In the genomic region with DNA sequence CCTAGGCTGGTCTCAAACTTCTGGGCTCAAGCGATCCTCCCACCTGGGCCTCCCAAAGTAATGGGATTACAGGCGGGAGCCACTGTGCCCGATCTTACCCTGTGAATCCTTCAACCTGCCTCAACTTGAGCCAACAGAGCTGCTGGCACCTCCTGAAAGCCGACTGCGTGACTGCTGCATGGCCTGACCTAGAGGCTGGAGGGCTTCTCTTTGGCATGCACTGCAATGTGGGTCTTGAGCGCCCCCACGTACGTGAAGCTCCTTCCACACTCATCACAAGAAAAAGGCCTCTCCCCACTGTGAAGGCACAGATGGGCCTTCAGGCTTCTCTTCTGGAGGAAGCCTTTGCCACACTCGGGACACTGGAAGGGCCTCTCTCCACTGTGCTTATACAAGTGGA, we compare ENCODE assay signal across 18 cellular contexts. TPM values are rescaled to one million over a fixed set of nuclear protein-coding genes. Genes with fewer than 3 reads are reported as not detected.
DNase-seq lines count a peak whose midpoint lies in the region; ATAC-seq, FAIRE-seq and TF ChIP-seq lines count a peak whose summit lies in the region.
"Had no signal": no experiment of that assay in that cellular context is flagged by ENCODE, and none has a peak within 500 bp of the region (broad histone marks: within the 10 kb centered on the region; RNA-seq: fewer than 3 reads in every experiment).

No MANE protein-coding gene starts in this region.

- H2BK15ac ChIP-seq in H1 (ENCODE audit: low read length): no peak overlapping the region

- no peak overlapping the region for H3K23ac ChIP-seq in H1 (ENCODE audit: insufficient read length)

- no peak overlapping the region for H3K4me2 ChIP-seq in OCI-LY1 (ENCODE audit: low read length)
- H3K4me2 ChIP-seq in H1 (ENCODE audit: insufficient read depth in 1 of 2, low read depth in 2 of 2, low read length in 2 of 2): no peak overlapping the region
- no peak overlapping the region for H3K4me2 ChIP-seq in SK-N-SH

- H3K56ac ChIP-seq in H1 (replicated peaks; ENCODE audit: insufficient read length, low read depth, low read length): no peak overlapping the region

- TF ChIP-seq RAD21 in H1 (IDR thresholded peaks at IDR 0.05 in 1 of 2, conservative IDR thresholded peaks at IDR 0.05 in 1 of 2; ENCODE audit: low read depth in 2 of 2, low read length in 2 of 2) (no peak), SK-N-SH (IDR thresholded peaks at IDR 0.05; ENCODE audit: low read length) (no peak)

- H3K36me3 ChIP-seq in OCI-LY1 (ENCODE audit: insufficient read depth, low read length) (no peaks in the 10 kb centered on the region), H1 (ENCODE audit: control insufficient read depth in 2 of 4, insufficient read depth in 4 of 4, low read length in 3 of 4) (peaks cover 0 to 3% (median 0%) of the 10 kb centered on the region in 4 experiments; a peak in 1 of 8 replicates), WERI-Rb-1 (no peaks in the 10 kb centered on the region), SK-N-SH (replicated peaks in 1 of 2; ENCODE audit: control insufficient read depth in 1 of 2, insufficient read depth in 2 of 2, low read length in 1 of 2) (no peaks in the 10 kb centered on the region)
- H3K36me3 ChIP-seq: HAP-1 had no signal

- H3K79me2 ChIP-seq in OCI-LY1 (ENCODE audit: insufficient read depth, low read length): no peaks in the 10 kb centered on the region
- H3K79me2 ChIP-seq in H1 (ENCODE audit: control insufficient read depth in 1 of 2, insufficient read depth in 2 of 2, low read length in 2 of 2): no peaks in the 10 kb centered on the region
- no peaks in the 10 kb centered on the region for H3K79me2 ChIP-seq in SK-N-SH (ENCODE audit: insufficient read depth)

- H3K9me2 ChIP-seq in OCI-LY1 (ENCODE audit: low read depth, low read length) (no peaks in the 10 kb centered on the region), SK-N-SH (no peaks in the 10 kb centered on the region)

- H3K4me1 ChIP-seq in OCI-LY1 (ENCODE audit: insufficient read depth, low read length, severe bottlenecking) (no peaks in the 10 kb centered on the region), H1 (replicated peaks in 1 of 4; ENCODE audit: control insufficient read depth in 3 of 4, insufficient read depth in 4 of 4, low read length in 3 of 4) (no peaks in the 10 kb centered on the region), SK-N-SH (ENCODE audit: control insufficient read depth in 1 of 2, insufficient read depth in 2 of 2, low read depth in 1 of 2, low read length in 1 of 2) (no peaks in the 10 kb centered on the region)
- H3K4me1 ChIP-seq: Caco-2, HAP-1 had no signal

- H3K18ac ChIP-seq in H1 (ENCODE audit: extremely low read depth, low read length): no peak overlapping the region

- H3K9ac ChIP-seq in OCI-LY1 (ENCODE audit: low read length) (no peak overlapping the region), H1 (replicated peaks in 1 of 4; ENCODE audit: extremely low read depth in 1 of 4, low read depth in 3 of 4, low read length in 3 of 4) (no peak overlapping the region), SK-N-SH (no peak overlapping the region)
- H3K9ac ChIP-seq: GM23248 had no signal

- DNase-seq in ELF-1 (ENCODE audit: low read depth, low spot score) (peak; percentile 3), H1 (ENCODE audit: low read depth in 1 of 2, low spot score in 2 of 2) (no peak), SW480 (ENCODE audit: low spot score) (no peak), WERI-Rb-1 (no peak), SK-N-SH (no peak)
- DNase-seq: Caco-2; CD4-positive, alpha-beta T cell; GDM1; GM23248; KG1 had no signal

- H4K91ac ChIP-seq in H1 (replicated peaks; ENCODE audit: insufficient read length, low read length): no peak overlapping the region

- no peak for FAIRE-seq in H1 (lab: Jason Lieb, UNC)
- FAIRE-seq: D721Med, GM12892, GM18507, HTR-8/SVneo had no signal

- H3K14ac ChIP-seq in H1 (ENCODE audit: insufficient read length): no peak overlapping the region

- H2BK5ac ChIP-seq in H1 (ENCODE audit: low read depth, low read length): no peak overlapping the region; the same call in 1 of the 2 replicates

- TF ChIP-seq POLR2A in H1 (IDR thresholded peaks at IDR 0.05; ENCODE audit: control extremely low read depth in 1 of 2, low read depth in 2 of 2, low read length in 2 of 2): no peak

- no peaks in the 10 kb centered on the region for H3K9me3 ChIP-seq in OCI-LY1 (ENCODE audit: low read length)
- H3K9me3 ChIP-seq in H1 (ENCODE audit: insufficient read depth in 2 of 2, low read depth in 1 of 2, low read length in 1 of 2): no peaks in the 10 kb centered on the region
- H3K9me3 ChIP-seq in WERI-Rb-1 (ENCODE audit: severe bottlenecking): no peaks in the 10 kb centered on the region
- H3K9me3 ChIP-seq in SK-N-SH: no peaks in the 10 kb centered on the region
- H3K9me3 ChIP-seq: Caco-2, HAP-1 had no signal

- H3K4ac ChIP-seq in H1 (replicated peaks; ENCODE audit: insufficient read length, low read depth, low read length): no peak overlapping the region

- no peaks in the 10 kb centered on the region for H4K20me1 ChIP-seq in OCI-LY1 (ENCODE audit: insufficient read depth, low read length)
- no peaks in the 10 kb centered on the region for H4K20me1 ChIP-seq in H1 (replicated peaks in 1 of 2; ENCODE audit: control insufficient read depth in 1 of 2, insufficient read depth in 2 of 2, low read length in 2 of 2)
- no peaks in the 10 kb centered on the region for H4K20me1 ChIP-seq in SK-N-SH (ENCODE audit: insufficient read depth)

- H3K27ac ChIP-seq in OCI-LY1 (ENCODE audit: low read depth, low read length, poor library complexity, severe bottlenecking): no peak overlapping the region
- no peak overlapping the region for H3K27ac ChIP-seq in H1 (ENCODE audit: low read depth, low read length)
- no peak overlapping the region for H3K27ac ChIP-seq in WERI-Rb-1
- no peak overlapping the region for H3K27ac ChIP-seq in SK-N-SH (ENCODE audit: low read depth in 2 of 2, low read length in 1 of 2)
- H3K27ac ChIP-seq: C4-2B, GM23248 had no signal

- H2AFZ ChIP-seq in OCI-LY1 (ENCODE audit: low read length) (no peak overlapping the region), H1 (ENCODE audit: low read length) (no peak overlapping the region), SK-N-SH (ENCODE audit: low read depth) (no peak overlapping the region)
- H2AFZ ChIP-seq: GM23248 had no signal

- no peaks in the 10 kb centered on the region for H3K79me1 ChIP-seq in H1 (ENCODE audit: low read depth, low read length)

- WGBS in H1 (ENCODE audit: extremely low coverage in 1 of 2, insufficient coverage in 1 of 2, insufficient read length in 1 of 2, insufficient replicate concordance in 2 of 2, low coverage in 1 of 2, low lambda C conversion rate in 2 of 2, missing lambda C conversion rate in 1 of 2), 2 experiments: 90% methylated on average over 9 of the region's 9 CpGs; no CpG with 5 or more reads in 1 of the 2 experiments
- WGBS in SK-N-SH (ENCODE audit: low lambda C conversion rate): 95% methylated on average over 9 of the region's 9 CpGs

- H2BK120ac ChIP-seq in H1 (replicated peaks; ENCODE audit: low read depth, low read length): no peak overlapping the region

- CTCF ChIA-PET in H1 (lab: Charles Lee; ENCODE audit: partially characterized antibody) (interaction anchor here (0.9 to 4.1 kb wide), 6 partner anchors 9 to 150 kb away, joined by 3 to 23 read pairs (median 4); a partner anchor contains a TSS), SK-N-SH (lab: Yijun Ruan, JAX) (interaction anchor here (0.9 to 1.6 kb wide), 2 partner anchors 29 to 247 kb away, joined by 3 read pairs; no protein-coding TSS in a partner anchor)

- H3K4me3 ChIP-seq in OCI-LY1 (ENCODE audit: low read depth, low read length, poor library complexity, severe bottlenecking): no peak overlapping the region
- H3K4me3 ChIP-seq in H1 (ENCODE audit: extremely low read depth in 1 of 4, insufficient read depth in 2 of 4, low read depth in 3 of 4, low read length in 4 of 4): no peak overlapping the region
- no peak overlapping the region for H3K4me3 ChIP-seq in WERI-Rb-1 (ENCODE audit: low read depth, low read length)
- H3K4me3 ChIP-seq in SK-N-SH (ENCODE audit: low read depth in 2 of 2, low read length in 1 of 2): no peak overlapping the region
- H3K4me3 ChIP-seq: GM23248, HAP-1 had no signal

- POLR2A ChIA-PET in H1 (lab: Charles Lee; ENCODE audit: partially characterized antibody) (interaction anchor here (0.9 to 1.2 kb wide), 2 partner anchors 14 to 43 kb away, joined by 3 read pairs; no protein-coding TSS in a partner anchor), SK-N-SH (lab: Yijun Ruan, JAX) (no interaction called here)

- 0 out of 2 replicates have a peak, but pooled peaks have one; percentile 4 for TF ChIP-seq CTCF in OCI-LY1 (IDR thresholded peaks at IDR 0.05; ENCODE audit: low read length)
- TF ChIP-seq CTCF in H1 (IDR thresholded peaks at IDR 0.05; ENCODE audit: control extremely low read depth in 1 of 3, insufficient read depth in 1 of 3, low read depth in 1 of 3, low read length in 3 of 3): peak in 1 of 3 experiments; percentile 28; a peak in 1 of 4 replicates
- TF ChIP-seq CTCF in WERI-Rb-1 (IDR thresholded peaks at IDR 0.05; ENCODE audit: low read depth, low read length): no peak
- TF ChIP-seq CTCF in SK-N-SH (IDR thresholded peaks at IDR 0.05): no peak

- no peaks in the 10 kb centered on the region for H3K23me2 ChIP-seq in H1 (ENCODE audit: low read depth, low read length)

- H3K27me3 ChIP-seq in OCI-LY1 (ENCODE audit: insufficient read depth, low read length) (no peaks in the 10 kb centered on the region; the same call in 1 of the 2 replicates), H1 (replicated peaks in 1 of 4; ENCODE audit: control insufficient read depth in 3 of 4, extremely low read depth in 1 of 4, insufficient read depth in 3 of 4, low read length in 3 of 4) (no peaks in the 10 kb centered on the region), WERI-Rb-1 (ENCODE audit: insufficient read depth, low read depth, severe bottlenecking) (no peaks in the 10 kb centered on the region), SK-N-SH (ENCODE audit: insufficient read depth) (no peaks in the 10 kb centered on the region)

- no peak for TF ChIP-seq EP300 in H1 (IDR thresholded peaks at IDR 0.05; ENCODE audit: borderline replicate concordance in 1 of 2, low read depth in 2 of 2, low read length in 2 of 2)
- no peak for TF ChIP-seq EP300 in SK-N-SH (IDR thresholded peaks at IDR 0.05; ENCODE audit: borderline replicate concordance in 1 of 2, low read depth in 1 of 2, low read length in 1 of 2)

- no peak overlapping the region for H2BK12ac ChIP-seq in H1 (ENCODE audit: low read depth, low read length)

- no peak overlapping the region for H2AK5ac ChIP-seq in H1 (ENCODE audit: low read depth, low read length)

- no peak overlapping the region for H2BK20ac ChIP-seq in H1 (ENCODE audit: low read length)

- H4K8ac ChIP-seq in H1 (ENCODE audit: extremely low read depth, insufficient read depth, low read length): peak overlapping the region; percentile 25; the same call in 1 of the 2 replicates

- no peak overlapping the region for H4K5ac ChIP-seq in H1 (ENCODE audit: insufficient read length, low read depth, low read length)

- no peak for ATAC-seq in HG03095 (IDR thresholded peaks at IDR 0.05; ENCODE audit: unreplicated experiment)

- H3F3A ChIP-seq in OCI-LY1 (ENCODE audit: insufficient read depth, low read length) (no peaks in the 10 kb centered on the region), SK-N-SH (replicated peaks; ENCODE audit: insufficient read depth) (no peaks in the 10 kb centered on the region)

RNA-seq across cellular contexts. Expression of a gene that starts 12.9 kb away (rescaled TPM):
- total RNA-seq in H1 (2021; fragmentation: NEBNext Ultra II Directional; extraction: Animal tissue kit (Norgen Biotek cat#: 25700)): 15.8 and 16.3 TPM in 2 replicates
- polyA plus RNA-seq in H1 (2011; rRNA removed): 7.7 and 8.3 TPM in 2 replicates
- polyA plus RNA-seq in H1 (2011; cell fraction: cytosol; rRNA removed): 9.7 TPM
- 11.8 TPM for polyA plus RNA-seq in H1 (2011; cell fraction: nucleus; rRNA removed)
- polyA plus RNA-seq in H1 (2012, experiment 1 of 2): 8.8 to 11.6 TPM (median 11.2 TPM) in 4 replicates
- 4.3 TPM for polyA plus RNA-seq in H1 (2012, experiment 2 of 2)
- 7.2 TPM for polyA plus RNA-seq in H1 (2013, experiment 1 of 2)
- polyA plus RNA-seq in H1 (2013, experiment 2 of 2): 7.1 TPM
- polyA minus RNA-seq in H1 (2011; rRNA and poly(A)+ RNA removed): 15.4 and 16.4 TPM in 2 replicates
- polyA minus RNA-seq in H1 (2011; cell fraction: cytosol; rRNA and poly(A)+ RNA removed): 11.0 TPM
- 14.8 TPM for polyA minus RNA-seq in H1 (2011; cell fraction: nucleus; rRNA and poly(A)+ RNA removed)
- 5.0 and 5.9 TPM in 2 replicates for polyA plus RNA-seq in SK-N-SH (2012; rRNA removed)
- polyA plus RNA-seq in SK-N-SH (2012; cell fraction: cytosol; rRNA removed): 3.1 and 4.6 TPM in 2 replicates
- 11.0 and 11.6 TPM in 2 replicates for polyA plus RNA-seq in SK-N-SH (2012; cell fraction: nucleus; rRNA removed)

RNA-seq across cellular contexts. Expression of a gene that starts 22.7 kb away (rescaled TPM):
- 4.0 and 6.1 TPM in 2 replicates for total RNA-seq in H1 (2021; fragmentation: NEBNext Ultra II Directional; extraction: Animal tissue kit (Norgen Biotek cat#: 25700))
- polyA plus RNA-seq in H1 (2011; rRNA removed) (3.4 and 4.5 TPM in 2 replicates), SK-N-SH (2012; rRNA removed) (1.4 and 1.6 TPM in 2 replicates)
- 6.6 TPM for polyA plus RNA-seq in H1 (2011; cell fraction: cytosol; rRNA removed)
- 3.8 TPM for polyA plus RNA-seq in H1 (2011; cell fraction: nucleus; rRNA removed)
- 4.4 to 6.9 TPM (median 5.2 TPM) in 4 replicates for polyA plus RNA-seq in H1 (2012, experiment 1 of 2)
- 2.0 TPM for polyA plus RNA-seq in H1 (2012, experiment 2 of 2)
- polyA plus RNA-seq in H1 (2013, experiment 1 of 2): 4.5 TPM
- 4.1 TPM for polyA plus RNA-seq in H1 (2013, experiment 2 of 2)
- polyA minus RNA-seq in H1 (2011; rRNA and poly(A)+ RNA removed): 4.4 and 4.9 TPM in 2 replicates
- polyA minus RNA-seq in H1 (2011; cell fraction: cytosol; rRNA and poly(A)+ RNA removed): 5.5 TPM
- polyA minus RNA-seq in H1 (2011; cell fraction: nucleus; rRNA and poly(A)+ RNA removed): 2.8 TPM
- 1.4 and 1.5 TPM in 2 replicates for polyA plus RNA-seq in SK-N-SH (2012; cell fraction: cytosol; rRNA removed)
- 1.9 TPM in 2 replicates for polyA plus RNA-seq in SK-N-SH (2012; cell fraction: nucleus; rRNA removed)

RNA-seq across cellular contexts. Expression of a gene that starts 43.8 kb away (rescaled TPM):
- 62.2 and 63.5 TPM in 2 replicates for total RNA-seq in H1 (2021; fragmentation: NEBNext Ultra II Directional; extraction: Animal tissue kit (Norgen Biotek cat#: 25700))
- polyA plus RNA-seq in H1 (2011; rRNA removed) (52.7 and 58.9 TPM in 2 replicates), SK-N-SH (2012; rRNA removed) (4.5 and 4.7 TPM in 2 replicates)
- 23.2 TPM for polyA plus RNA-seq in H1 (2011; cell fraction: cytosol; rRNA removed)
- 59.5 TPM for polyA plus RNA-seq in H1 (2011; cell fraction: nucleus; rRNA removed)
- 26.3 to 32.8 TPM (median 30.3 TPM) in 4 replicates for polyA plus RNA-seq in H1 (2012, experiment 1 of 2)
- 6.2 TPM for polyA plus RNA-seq in H1 (2012, experiment 2 of 2)
- 35.1 TPM for polyA plus RNA-seq in H1 (2013, experiment 1 of 2)
- polyA plus RNA-seq in H1 (2013, experiment 2 of 2): 35.0 TPM
- polyA minus RNA-seq in H1 (2011; rRNA and poly(A)+ RNA removed): 128 and 158 TPM in 2 replicates
- 46.4 TPM for polyA minus RNA-seq in H1 (2011; cell fraction: cytosol; rRNA and poly(A)+ RNA removed)
- 93.4 TPM for polyA minus RNA-seq in H1 (2011; cell fraction: nucleus; rRNA and poly(A)+ RNA removed)
- 2.8 and 3.6 TPM in 2 replicates for polyA plus RNA-seq in SK-N-SH (2012; cell fraction: cytosol; rRNA removed)
- 6.3 and 6.6 TPM in 2 replicates for polyA plus RNA-seq in SK-N-SH (2012; cell fraction: nucleus; rRNA removed)
